8 cellular contexts compared by ENCODE assay signal in genomic region chr1:247448107-247448778, GRCh38.
A peak's percentile ranks its signal among the peaks of the same experiment; 100 is the strongest.
DNase-seq lines count a peak whose midpoint lies in the region; ATAC-seq and TF ChIP-seq lines count a peak whose summit lies in the region.

No MANE protein-coding gene starts in this region.

- peak overlapping the region; percentile 58 for H3K4me3 ChIP-seq in AG10803 (ENCODE audit: low read length)
- peak overlapping the region; percentile 26 for H3K4me3 ChIP-seq in HEK293 (ENCODE audit: low read depth, low read length)
- peak overlapping the region; percentile 46 for H3K4me3 ChIP-seq in epithelial cell of esophagus (ENCODE audit: low read length)

- no peak overlapping the region for H3K27ac ChIP-seq in HEK293 (ENCODE audit: extremely low read depth, low read depth, low read length)

- DNase-seq in AG10803 (ENCODE audit: low read depth) (peak; percentile 55), T1000 (lab: John Stamatoyannopoulos, UW) (peak; percentile 8), epithelial cell of esophagus (ENCODE audit: low read depth) (peak; percentile 64), medulla oblongata (ENCODE audit: extremely low spot score) (peak; percentile 41), cortex of kidney (lab: John Stamatoyannopoulos, UW) (no peak)
- DNase-seq in stimulated activated CD8-positive, alpha-beta memory T cell treated with anti-CD3 and anti-CD28 coated beads, Interleukin-4, amount 100 ng/mL, for 48 hours, result peak; percentile 51

- CTCF ChIA-PET in HEK293 (lab: Yijun Ruan, JAX), result no interaction called here

- ATAC-seq in HG02973 (IDR thresholded peaks at IDR 0.05; ENCODE audit: unreplicated experiment), result no peak

- POLR2A ChIA-PET in HEK293 (lab: Yijun Ruan, JAX), result interaction anchor here (0.7 kb wide), 2 partner anchors 60 to 146 kb away, joined by 4 to 8 read pairs; no protein-coding TSS in a partner anchor

- no peaks in the 10 kb centered on the region for H3K4me1 ChIP-seq in HEK293 (ENCODE audit: control insufficient read depth, insufficient read depth, low read length)

- TF ChIP-seq CTCF in AG10803 (conservative IDR thresholded peaks at IDR 0.05; ENCODE audit: low read length) (no peak), HEK293 (tag by site-specific recombination; IDR thresholded peaks at IDR 0.05) (no peak), epithelial cell of esophagus (IDR thresholded peaks at IDR 0.05; ENCODE audit: insufficient read depth, low read depth, low read length, missing control alignments) (no peak)

- no peaks in the 10 kb centered on the region for H3K36me3 ChIP-seq in HEK293 (ENCODE audit: control insufficient read depth in 2 of 2, insufficient read depth in 1 of 2, low read length in 2 of 2)

- no peaks in the 10 kb centered on the region for H3K9me3 ChIP-seq in HEK293 (ENCODE audit: control insufficient read depth, insufficient read depth, low read depth, low read length)

TF ChIP-seq in HEK293, 187 proteins besides CTCF, POLR2A, EP300 and RAD21:
- TF ChIP-seq ZNF248 (tag by site-specific recombination; IDR thresholded peaks at IDR 0.05), result no peak
- no peak for TF ChIP-seq MZF1 (tag by site-specific recombination; IDR thresholded peaks at IDR 0.05; ENCODE audit: borderline replicate concordance)
- peak; percentile 22 for TF ChIP-seq ZBTB26 (tag by site-specific recombination; optimal IDR thresholded peaks at IDR 0.05)
- TF ChIP-seq ZNF335 (tag by site-specific recombination; conservative IDR thresholded peaks at IDR 0.05), result 0 out of 2 replicates have a peak, but pooled peaks have one; percentile 37
- peak; percentile 74 for TF ChIP-seq ZNF362 (tag by site-specific recombination; IDR thresholded peaks at IDR 0.05)
- peak; percentile 46 for TF ChIP-seq ZNF76 (tag by site-specific recombination; IDR thresholded peaks at IDR 0.05; ENCODE audit: borderline replicate concordance, low read depth)
- TF ChIP-seq PRDM1 (tag by site-specific recombination; IDR thresholded peaks at IDR 0.05), result no peak
- peak; percentile 92 for TF ChIP-seq ZBTB17 (tag by site-specific recombination; IDR thresholded peaks at IDR 0.05)
- 0 out of 2 replicates have a peak, but pooled peaks have one; percentile 25 for TF ChIP-seq YY1 (tag by site-specific recombination; IDR thresholded peaks at IDR 0.05)
